In the genomic region with DNA sequence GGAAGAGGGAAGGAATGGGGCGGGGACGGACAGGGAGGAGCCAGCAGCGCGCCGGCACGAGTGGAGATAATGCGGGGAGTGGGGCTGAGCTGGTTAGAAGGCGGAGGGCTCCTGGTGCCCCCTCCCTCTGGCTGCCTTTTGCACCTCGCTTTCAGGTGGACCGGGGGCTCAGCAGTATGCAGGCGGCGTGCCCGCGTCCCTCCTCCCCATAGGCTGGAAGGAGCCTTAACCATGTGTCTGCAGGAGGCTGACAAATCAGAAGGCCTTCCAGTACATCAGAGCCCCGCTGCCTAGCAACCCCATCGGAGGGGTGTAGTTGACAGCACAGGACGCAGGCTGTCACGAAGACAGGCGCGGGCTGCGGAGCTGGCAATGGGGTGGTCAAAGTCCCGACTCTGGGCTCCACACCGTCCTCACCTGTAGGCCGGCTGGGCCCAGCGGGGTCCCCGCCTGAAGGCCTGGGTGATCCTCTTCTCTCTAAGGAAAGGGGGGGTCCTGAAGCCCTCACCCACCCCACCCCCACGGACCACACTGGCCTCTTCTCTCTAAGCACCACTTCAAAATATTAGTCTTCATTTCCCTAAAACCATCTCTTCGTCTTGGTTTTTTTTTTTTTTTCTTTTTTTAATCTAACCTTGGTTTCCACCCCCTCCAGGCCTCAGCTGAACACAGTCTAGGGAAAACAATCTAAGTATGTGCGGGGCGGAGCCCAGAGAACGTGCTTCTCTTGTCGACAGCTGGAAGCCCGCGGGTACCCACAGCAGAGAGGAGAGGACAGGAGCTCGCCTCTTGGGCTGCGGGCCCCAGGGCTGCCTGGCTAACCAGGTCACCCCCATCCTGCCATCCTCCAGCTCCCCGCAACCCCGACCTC, we compare ENCODE assay signal across 8 cellular contexts. TPM values are rescaled to one million over a fixed set of nuclear protein-coding genes. Genes with fewer than 3 reads are reported as not detected.
A peak's percentile ranks its signal among the peaks of the same experiment; 100 is the strongest.
DNase-seq lines count a peak whose midpoint lies in the region; ATAC-seq and TF ChIP-seq lines count a peak whose summit lies in the region.

No MANE protein-coding gene starts in this region.

- TF ChIP-seq POLR2A in ovary (IDR thresholded peaks at IDR 0.05) (peak; percentile 58), uterus (IDR thresholded peaks at IDR 0.05) (no peak)

- ATAC-seq in GM21619 (IDR thresholded peaks at IDR 0.05; ENCODE audit: unreplicated experiment) (peak; percentile 58), Right ventricle myocardium inferior (peak; percentile 81)
- ATAC-seq in activated naive CD8-positive, alpha-beta T cell treated with anti-CD3 and anti-CD28 coated beads, Interleukin-2, amount 10 ng/mL, durations not matched to agents 7 days and 5 days (ENCODE audit: low read depth): peak; percentile 67

- DNase-seq in Daoy (ENCODE audit: low read depth) (peak; percentile 47), KBM-7 (peak; percentile 67), SK-N-DZ (ENCODE audit: low spot score) (peak; percentile 95), Right ventricle myocardium inferior (ENCODE audit: missing footprints) (peak; percentile 93), ovary (peak; percentile 85 to 92 (median 88)), uterus (peak; percentile 83 to 88)
- DNase-seq in activated naive CD8-positive, alpha-beta T cell treated with anti-CD3 and anti-CD28 coated beads, Interleukin-2, amount 10 ng/mL, durations not matched to agents 7 days and 5 days: peak; percentile 74

- H3K27ac ChIP-seq in ovary: peak overlapping the region; percentile 78 to 83
- peak overlapping the region; percentile 90 to 91 for H3K27ac ChIP-seq in uterus

- no peaks in the 10 kb centered on the region for H3K27me3 Mint-ChIP-seq in activated naive CD8-positive, alpha-beta T cell treated with anti-CD3 and anti-CD28 coated beads, Interleukin-2, amount 10 ng/mL, durations not matched to agents 7 days and 5 days

- in situ Hi-C loops in KBM-7 (cut with MboI; ENCODE audit: low pct_unique_long_range_greater_than_20kb, low sequenced_read_pairs): no loop called here

- 1 to 7% (median 2%) methylated on average over 34 to 38 of the region's 38 CpGs for WGBS in ovary, 3 donors

- no peak for TF ChIP-seq CTCF in ovary (IDR thresholded peaks at IDR 0.05)
- TF ChIP-seq CTCF in uterus (IDR thresholded peaks at IDR 0.05): no peak

- peak overlapping the region; percentile 76 for H3K4me3 Mint-ChIP-seq in activated naive CD8-positive, alpha-beta T cell treated with anti-CD3 and anti-CD28 coated beads, Interleukin-2, amount 10 ng/mL, durations not matched to agents 7 days and 5 days

- peak overlapping the region; percentile 54 for H3K4me3 ChIP-seq in ovary
- H3K4me3 ChIP-seq in uterus: peak overlapping the region; percentile 59 to 77

- H3K27ac Mint-ChIP-seq in activated naive CD8-positive, alpha-beta T cell treated with anti-CD3 and anti-CD28 coated beads, Interleukin-2, amount 10 ng/mL, durations not matched to agents 7 days and 5 days: peak overlapping the region; percentile 82

- no peaks in the 10 kb centered on the region for H3K36me3 ChIP-seq in ovary
- no peaks in the 10 kb centered on the region for H3K36me3 ChIP-seq in uterus

- intact Hi-C loops in Right ventricle myocardium inferior (cut with DNase I): loop anchor here (2.0 to 5.0 kb wide), 2 partner anchors 35 to 46 kb away; partner anchors contain the start of gene KDM2B
- intact Hi-C loops in ovary (cut with DNase I): loop anchor here in 1 of 4 donors (10.0 kb wide), 1 partner anchor 89 kb away; the partner anchor contains the start of gene ORAI1
- intact Hi-C loops in uterus (cut with DNase I; ENCODE audit: low total_unique reads): no loop called here

- H3K4me1 Mint-ChIP-seq in activated naive CD8-positive, alpha-beta T cell treated with anti-CD3 and anti-CD28 coated beads, Interleukin-2, amount 10 ng/mL, durations not matched to agents 7 days and 5 days: peaks cover 41% of the 10 kb centered on the region

- H3K9me3 Mint-ChIP-seq in activated naive CD8-positive, alpha-beta T cell treated with anti-CD3 and anti-CD28 coated beads, Interleukin-2, amount 10 ng/mL, durations not matched to agents 7 days and 5 days: no peaks in the 10 kb centered on the region

- H3K27me3 ChIP-seq in ovary (no peaks in the 10 kb centered on the region), uterus (no peaks in the 10 kb centered on the region)

- TF ChIP-seq EP300 in ovary (IDR thresholded peaks at IDR 0.05): no peak

- H3K36me3 Mint-ChIP-seq in activated naive CD8-positive, alpha-beta T cell treated with anti-CD3 and anti-CD28 coated beads, Interleukin-2, amount 10 ng/mL, durations not matched to agents 7 days and 5 days: peaks cover 19% of the 10 kb centered on the region

- H3K4me1 ChIP-seq in ovary (ENCODE audit: insufficient read depth): peaks cover 21% of the 10 kb centered on the region
- H3K4me1 ChIP-seq in uterus: peaks cover 3 to 8% of the 10 kb centered on the region in 2 donors

- POLR2A ChIA-PET in activated naive CD8-positive, alpha-beta T cell treated with anti-CD3 and anti-CD28 coated beads, Interleukin-2, amount 10 ng/mL, durations not matched to agents 7 days and 5 days (lab: Charles Lee): interaction anchor here (0.7 to 2.9 kb wide), 20 partner anchors 9 to 257 kb away, joined by 3 to 17 read pairs (median 4); partner anchors contain the start of genes ORAI1, RHOF and TMEM120B

- H3K9me3 ChIP-seq in ovary: no peaks in the 10 kb centered on the region
- H3K9me3 ChIP-seq in uterus: no peaks in the 10 kb centered on the region

RNA-seq across cellular contexts. Expression of gene KDM2B, which starts 44.5 kb away (rescaled TPM):
- 21.5 and 39.4 TPM in 2 replicates for total RNA-seq in Daoy (2014; rRNA removed; shearing (Covaris generic))
- 62.0 and 69.7 TPM in 2 replicates for polyA plus RNA-seq in SK-N-DZ (2014; cell fraction: cytosol; rRNA removed)
- 63.0 and 94.1 TPM in 2 replicates for polyA plus RNA-seq in SK-N-DZ (2014; cell fraction: nucleus; rRNA removed)
- 10 to 100 TPM; 84.8 to 88.7 TPM for total RNA-seq in activated naive CD8-positive, alpha-beta T cell treated with anti-CD3 and anti-CD28 coated beads, Interleukin-2, amount 10 ng/mL, durations not matched to agents 7 days and 5 days
- total RNA-seq in Right ventricle myocardium inferior (13.1 TPM), ovary (10 to 100 TPM; 14.9 to 33.6 (median 26.1) TPM), uterus (10 to 100 TPM in 3 of 4 donors, 1 to 10 TPM in 1; 6.1 to 78.0 (median 19.8) TPM)
- polyA plus RNA-seq in ovary: 10 to 100 TPM; 13.2 to 17.1 TPM

Comparison
In these comparisons a context has a peak if more than half of its experiments do, and no peak if none do; other contexts are left out.
1. Peak in every context shown above with its lines: DNase-seq, ATAC-seq, H3K4me3 ChIP-seq and H3K27ac ChIP-seq.